12 cellular contexts compared by ENCODE assay signal in genomic region chr3:195224156-195224979, GRCh38. TPM values are rescaled to one million over a fixed set of nuclear protein-coding genes. Genes with fewer than 3 reads are reported as not detected.
DNase-seq lines count a peak whose midpoint lies in the region; ATAC-seq and TF ChIP-seq lines count a peak whose summit lies in the region.
"Had no signal": no experiment of that assay in that cellular context is flagged by ENCODE, and none has a peak within 500 bp of the region (broad histone marks: within the 10 kb centered on the region; RNA-seq: fewer than 3 reads in every experiment).

No MANE protein-coding gene starts in this region.

- no peaks in the 10 kb centered on the region for H3K9me2 ChIP-seq in GM23248 (ENCODE audit: insufficient read depth)

- H3K27me3 Mint-ChIP-seq in activated CD4-positive, alpha-beta T cell treated with anti-CD3 and anti-CD28 coated beads, Interleukin-2, amount 10 ng/mL, durations not matched to agents 24 days and 14 days = no peaks in the 10 kb centered on the region

- in situ Hi-C loops in GM23248 (cut with MboI) = no loop called here

- peak overlapping the region; percentile 74 for H3K4me2 ChIP-seq in GM23248 (ENCODE audit: unreplicated experiment)

- H3K4me3 ChIP-seq in GM23248 = peak overlapping the region; percentile 49
- no peak overlapping the region for H3K4me3 ChIP-seq in right cardiac atrium (ENCODE audit: low read length)
- H3K4me3 ChIP-seq in stomach smooth muscle (ENCODE audit: low read length in 2 of 2) = no peak overlapping the region

- H3K36me3 ChIP-seq in GM23248 (ENCODE audit: low read depth) (no peaks in the 10 kb centered on the region), stomach smooth muscle (ENCODE audit: control insufficient read depth in 2 of 2, insufficient read depth in 2 of 2, low read length in 2 of 2) (peaks cover 0 to 5% of the 10 kb centered on the region in 2 donors)

- H3K27ac ChIP-seq in GM23248 (peak overlapping the region; percentile 91), right cardiac atrium (ENCODE audit: low read length) (peak overlapping the region; percentile 13), stomach smooth muscle (ENCODE audit: low read length) (peak overlapping the region; percentile 58)

- intact Hi-C loops in right cardiac atrium (cut with DNase I) = no loop called here
- intact Hi-C loops in activated CD4-positive, alpha-beta T cell treated with anti-CD3 and anti-CD28 coated beads, Interleukin-2, amount 10 ng/mL, durations not matched to agents 24 days and 14 days (cut with micrococcal nuclease) = no loop called here

- H3K9me3 ChIP-seq in GM23248 (ENCODE audit: low read depth) (no peaks in the 10 kb centered on the region), right cardiac atrium (ENCODE audit: control insufficient read depth, low read length) (no peaks in the 10 kb centered on the region), stomach smooth muscle (ENCODE audit: control insufficient read depth in 2 of 2, low read length in 2 of 2) (no peaks in the 10 kb centered on the region)

- no peaks in the 10 kb centered on the region for H3K9me3 Mint-ChIP-seq in activated CD4-positive, alpha-beta T cell treated with anti-CD3 and anti-CD28 coated beads, Interleukin-2, amount 10 ng/mL, durations not matched to agents 24 days and 14 days

- H3K27me3 ChIP-seq in GM23248 (replicated peaks; ENCODE audit: insufficient read depth) (no peaks in the 10 kb centered on the region), right cardiac atrium (ENCODE audit: control insufficient read depth, insufficient read depth) (no peaks in the 10 kb centered on the region), stomach smooth muscle (ENCODE audit: control insufficient read depth in 1 of 2, insufficient read depth in 2 of 2, low read length in 2 of 2) (no peaks in the 10 kb centered on the region)

- H3K27ac Mint-ChIP-seq in activated CD4-positive, alpha-beta T cell treated with anti-CD3 and anti-CD28 coated beads, Interleukin-2, amount 10 ng/mL, durations not matched to agents 24 days and 14 days = no peak overlapping the region

- H3K4me1 Mint-ChIP-seq in activated CD4-positive, alpha-beta T cell treated with anti-CD3 and anti-CD28 coated beads, Interleukin-2, amount 10 ng/mL, durations not matched to agents 24 days and 14 days = peaks cover 5% of the 10 kb centered on the region

- WGBS in GM23248 (ENCODE audit: low coverage in 1 of 2, low lambda C conversion rate in 2 of 2, missing lambda C conversion rate in 2 of 2), 2 experiments = 74 to 75% methylated on average over 12 of the region's 12 CpGs
- WGBS in right cardiac atrium = 88% methylated on average over 12 of the region's 12 CpGs

- peak overlapping the region; percentile 73 for H3K9ac ChIP-seq in GM23248
- H3K9ac ChIP-seq in stomach smooth muscle (ENCODE audit: low read length in 2 of 2) = no peak overlapping the region

- ATAC-seq in SK-N-SH treated with all-trans-retinoic acid at 6 μM for 48 hours (peak; percentile 15; the same call in 2 of the 3 replicates), right cardiac atrium (no peak), GM18858 (IDR thresholded peaks at IDR 0.05; ENCODE audit: unreplicated experiment) (no peak), HG03025 (IDR thresholded peaks at IDR 0.05; ENCODE audit: low FRiP score, unreplicated experiment) (no peak)

- DNase-seq in GM23248 (peak; percentile 10), right cardiac atrium (peak in 1 of 3 donors; percentile 29)
- DNase-seq in activated CD4-positive, alpha-beta T cell treated with anti-CD3 and anti-CD28 coated beads, Interleukin-2, amount 50 U/mL, for 1 hour = no peak
- DNase-seq in activated CD4-positive, alpha-beta T cell treated with anti-CD3 and anti-CD28 coated beads, Interleukin-2, amount 10 ng/mL, durations not matched to agents 24 days and 14 days = no peak
- DNase-seq: COR-L47, GOT3, NCI-H2029, small intestine had no signal

- no peak overlapping the region for H3K4me3 Mint-ChIP-seq in activated CD4-positive, alpha-beta T cell treated with anti-CD3 and anti-CD28 coated beads, Interleukin-2, amount 10 ng/mL, durations not matched to agents 24 days and 14 days

- H4K20me1 ChIP-seq in GM23248 (ENCODE audit: insufficient read depth) = no peaks in the 10 kb centered on the region

- H3K4me1 ChIP-seq in GM23248 (ENCODE audit: insufficient read depth) (peaks cover 31% of the 10 kb centered on the region), right cardiac atrium (ENCODE audit: control insufficient read depth, insufficient read depth, low read length) (peaks cover 13% of the 10 kb centered on the region), stomach smooth muscle (ENCODE audit: control insufficient read depth, insufficient read depth, low read length) (peaks cover 30% of the 10 kb centered on the region)

- peaks cover 19% of the 10 kb centered on the region for H3K79me2 ChIP-seq in GM23248 (ENCODE audit: insufficient read depth)

- H3F3A ChIP-seq in GM23248 (ENCODE audit: insufficient read depth) = peaks cover 26% of the 10 kb centered on the region

- H2AFZ ChIP-seq in GM23248 = peak overlapping the region; percentile 75

- peaks cover 8% of the 10 kb centered on the region for H3K36me3 Mint-ChIP-seq in activated CD4-positive, alpha-beta T cell treated with anti-CD3 and anti-CD28 coated beads, Interleukin-2, amount 10 ng/mL, durations not matched to agents 24 days and 14 days (ENCODE audit: low read depth)

TF ChIP-seq in SK-N-SH treated with all-trans-retinoic acid at 6 μM for 48 hours, 23 proteins besides CTCF, POLR2A, EP300 and RAD21:
- TF ChIP-seq ARNTL (CRISPR knock-in tag; IDR thresholded peaks at IDR 0.05; ENCODE audit: borderline replicate concordance, low read depth) (no peak), TCF4 (CRISPR knock-in tag; IDR thresholded peaks at IDR 0.05; ENCODE audit: borderline replicate concordance) (no peak)
- TF ChIP-seq, protein P1, sequence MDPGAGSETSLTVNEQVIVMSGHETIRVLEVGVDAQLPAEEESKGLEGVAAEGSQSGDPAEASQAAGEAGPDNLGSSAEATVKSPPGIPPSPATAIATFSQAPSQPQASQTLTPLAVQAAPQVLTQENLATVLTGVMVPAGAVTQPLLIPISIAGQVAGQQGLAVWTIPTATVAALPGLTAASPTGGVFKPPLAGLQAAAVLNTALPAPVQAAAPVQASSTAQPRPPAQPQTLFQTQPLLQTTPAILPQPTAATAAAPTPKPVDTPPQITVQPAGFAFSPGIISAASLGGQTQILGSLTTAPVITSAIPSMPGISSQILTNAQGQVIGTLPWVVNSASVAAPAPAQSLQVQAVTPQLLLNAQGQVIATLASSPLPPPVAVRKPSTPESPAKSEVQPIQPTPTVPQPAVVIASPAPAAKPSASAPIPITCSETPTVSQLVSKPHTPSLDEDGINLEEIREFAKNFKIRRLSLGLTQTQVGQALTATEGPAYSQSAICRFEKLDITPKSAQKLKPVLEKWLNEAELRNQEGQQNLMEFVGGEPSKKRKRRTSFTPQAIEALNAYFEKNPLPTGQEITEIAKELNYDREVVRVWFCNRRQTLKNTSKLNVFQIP (CRISPR knock-in tag; IDR thresholded peaks at IDR 0.05; ENCODE audit: borderline replicate concordance, low read depth) = no peak
TF ChIP-seq in SK-N-SH treated with all-trans-retinoic acid at 6 μM for 48 hours: peak in this region for 0.

RNA-seq across cellular contexts. Expression of gene XXYLT1, which starts 46.6 kb away (rescaled TPM):
- total RNA-seq in GM23248 (2014; rRNA removed; shearing (Covaris generic)) = 42.4 and 44.7 TPM in 2 replicates
- polyA plus RNA-seq in GM23248 (2016; fragmentation: Nextera tagmentation; extraction: Ambion mirVana) (22.8 and 24.3 TPM in 2 replicates), right cardiac atrium (3.3 TPM)
- total RNA-seq in right cardiac atrium = 1 to 10 TPM; 4.3 to 6.2 (median 4.9) TPM
- total RNA-seq in activated CD4-positive, alpha-beta T cell treated with anti-CD3 and anti-CD28 coated beads, Interleukin-2, amount 10 ng/mL, durations not matched to agents 24 days and 14 days = 14.5 and 17.4 TPM in 2 replicates

Comparison
In these comparisons a context has a peak if more than half of its experiments do, and no peak if none do; other contexts are left out.
1. H3K27ac ChIP-seq: peak in every context shown above with its lines; median percentile 91 in GM23248; 58 in stomach smooth muscle; 13 in right cardiac atrium.